ENCODE assay signal across 13 cellular contexts in genomic region chr10:36489928-36490279, GRCh38.
A peak's percentile ranks its signal among the peaks of the same experiment; 100 is the strongest.
DNase-seq lines count a peak whose midpoint lies in the region; TF ChIP-seq lines count a peak whose summit lies in the region.
"Had no signal": no experiment of that assay in that cellular context is flagged by ENCODE, and none has a peak within 500 bp of the region (broad histone marks: within the 10 kb centered on the region; RNA-seq: fewer than 3 reads in every experiment).

No MANE protein-coding gene starts in this region.

- H3K27ac Mint-ChIP-seq in type B pancreatic cell: no peak overlapping the region

- H3K4me3 ChIP-seq in fibroblast of villous mesenchyme (ENCODE audit: low read depth, low read length): no peak overlapping the region
- no peak overlapping the region for H3K4me3 ChIP-seq in retinal pigment epithelial cell (ENCODE audit: low read length)
- H3K4me3 ChIP-seq: upper lobe of right lung had no signal

- H3K4me3 Mint-ChIP-seq in type B pancreatic cell: no peak overlapping the region

- DNase-seq in EL: peak; percentile 11
- DNase-seq in amniotic stem cell (lab: John Stamatoyannopoulos, UW): peak; percentile 34
- DNase-seq in fibroblast of villous mesenchyme (ENCODE audit: low read depth): peak; percentile 52
- peak; percentile 96 for DNase-seq in retinal pigment epithelial cell (ENCODE audit: low read depth)
- no peak for DNase-seq in inferior parietal cortex (ENCODE audit: extremely low spot score)
- DNase-seq in NCI-H2029 (lab: John Stamatoyannopoulos, UW): no peak
- DNase-seq in activated T-cell treated with anti-CD3 and anti-CD28 coated beads for 4 hours: no peak
- no peak for DNase-seq in type B pancreatic cell (ENCODE audit: extremely low spot score, unreplicated experiment)
- DNase-seq: activated CD8-positive, alpha-beta memory T cell treated with anti-CD3 and anti-CD28 coated beads, Interleukin-2, amount 50 U/mL, for 4 hours; amygdala; DMS 273 treated with DMSO at 0.1 percent for 48 hours; NCI-H1417; upper lobe of right lung had no signal

- H3K36me3 Mint-ChIP-seq in type B pancreatic cell: no peaks in the 10 kb centered on the region

- H3K9me3 Mint-ChIP-seq in type B pancreatic cell: no peaks in the 10 kb centered on the region

- peaks cover 18% of the 10 kb centered on the region for H3K4me1 Mint-ChIP-seq in type B pancreatic cell (ENCODE audit: unreplicated experiment)

- H3K27me3 Mint-ChIP-seq in type B pancreatic cell: no peaks in the 10 kb centered on the region

- TF ChIP-seq CTCF in fibroblast of villous mesenchyme (IDR thresholded peaks at IDR 0.05; ENCODE audit: insufficient read depth, low read depth, low read length) (no peak), retinal pigment epithelial cell (conservative IDR thresholded peaks at IDR 0.05; ENCODE audit: low read depth, low read length) (no peak), type B pancreatic cell (conservative IDR thresholded peaks at IDR 0.05) (no peak)

Comparison
In these comparisons a context has a peak if more than half of its experiments do, and no peak if none do; other contexts are left out.
1. DNase-seq: peak in EL (single experiment), amniotic stem cell (single experiment), fibroblast of villous mesenchyme (single experiment) and retinal pigment epithelial cell (single experiment); none in inferior parietal cortex (single experiment), NCI-H2029 (single experiment), activated T-cell treated with anti-CD3 and anti-CD28 coated beads for 4 hours (single experiment) and type B pancreatic cell (single experiment).